Comparison of ENCODE assay signal across 29 cellular contexts in genomic region chr5:88256037-88256436, GRCh38. TPM values are rescaled to one million over a fixed set of nuclear protein-coding genes. Genes with fewer than 3 reads are reported as not detected.
DNase-seq lines count a peak whose midpoint lies in the region; ATAC-seq, FAIRE-seq and TF ChIP-seq lines count a peak whose summit lies in the region.
"Had no signal": no experiment of that assay in that cellular context is flagged by ENCODE, and none has a peak within 500 bp of the region (broad histone marks: within the 10 kb centered on the region; RNA-seq: fewer than 3 reads in every experiment).

No MANE protein-coding gene starts in this region.

- H3K36me3 ChIP-seq in HUES48 (ENCODE audit: control insufficient read depth, insufficient read depth, low read length) (no peaks in the 10 kb centered on the region), pancreas (no peaks in the 10 kb centered on the region), Caco-2 (ENCODE audit: control insufficient read depth, insufficient read depth, low read length) (no peaks in the 10 kb centered on the region)

- H3K27me3 Mint-ChIP-seq in WTC11 (ENCODE audit: low read depth) (no peaks in the 10 kb centered on the region), Caco-2 (ENCODE audit: insufficient read depth, unreplicated experiment) (no peaks in the 10 kb centered on the region)
- H3K27me3 Mint-ChIP-seq in activated naive CD8-positive, alpha-beta T cell treated with anti-CD3 and anti-CD28 coated beads for 36 hours: no peaks in the 10 kb centered on the region
- H3K27me3 Mint-ChIP-seq: CD4-positive, alpha-beta T cell; IgD-negative memory B cell had no signal

- peak overlapping the region; percentile 48 for H3K4me3 Mint-ChIP-seq in WTC11
- H3K4me3 Mint-ChIP-seq in Caco-2 (ENCODE audit: unreplicated experiment): no peak overlapping the region
- H3K4me3 Mint-ChIP-seq in activated naive CD8-positive, alpha-beta T cell treated with anti-CD3 and anti-CD28 coated beads for 36 hours: no peak overlapping the region
- H3K4me3 Mint-ChIP-seq: CD4-positive, alpha-beta T cell; IgD-negative memory B cell had no signal

- no TSS peak for BruUV-seq in Caco-2 (replicated peaks; lab: Mats Ljungman, UMichigan)

- H3K9ac ChIP-seq in HUES48 (ENCODE audit: low read depth, low read length): peak overlapping the region; percentile 46; the same call in 1 of the 2 replicates
- H3K9ac ChIP-seq: BLaER1 treated with 17β-estradiol and CSF1 and Interleukin-3, amounts not matched to agents 10 nM and 100 nM; KMS-11 had no signal

- H3K4me1 ChIP-seq in HUES48 (ENCODE audit: control insufficient read depth, insufficient read depth, low read length): peaks cover 71% of the 10 kb centered on the region
- H3K4me1 ChIP-seq in pancreas: peaks cover 4% of the 10 kb centered on the region in 3 donors
- H3K4me1 ChIP-seq in Caco-2: peaks cover 30% of the 10 kb centered on the region
- H3K4me1 ChIP-seq: A549 had no signal

- DNase-seq in WTC11 (ENCODE audit: low spot score) (no peak), pancreas (no peak), Caco-2 (no peak)
- no peak for DNase-seq in activated naive CD8-positive, alpha-beta T cell treated with anti-CD3 and anti-CD28 coated beads for 36 hours
- DNase-seq: AML-193; CD4-positive, alpha-beta T cell; COR-L47; DMS 273 treated with DMSO at 0.1 percent for 48 hours; DMS79 treated with DMSO at 0.1 percent for 48 hours; GF-D8; NCI-H1048; NCI-H1417; NCI-H1694; NCI-H2029 treated with DMSO at 0.1 percent for 48 hours; NCI-H2227 treated with DMSO at 0.1 percent for 48 hours; NCI-H526 treated with DMSO at 0.1 percent for 48 hours; PC-9; SJCRH30 had no signal

- intact Hi-C loops in pancreas (cut with DNase I): no loop called here
- intact Hi-C loops in Caco-2 (cut with micrococcal nuclease; ENCODE audit: unreplicated experiment): no loop called here

- H3K4me3 ChIP-seq in HUES48 (ENCODE audit: low read depth, low read length) (peak overlapping the region; percentile 31), pancreas (no peak overlapping the region), Caco-2 (ENCODE audit: low read depth, low read length) (no peak overlapping the region)
- H3K4me3 ChIP-seq: A549; BLaER1 treated with 17β-estradiol and CSF1 and Interleukin-3, amounts not matched to agents 10 nM and 100 nM; PC-9; SJCRH30 had no signal

- H3K4me1 Mint-ChIP-seq in WTC11 (peaks cover 74% of the 10 kb centered on the region), Caco-2 (ENCODE audit: low read depth, unreplicated experiment) (peaks cover 15% of the 10 kb centered on the region)
- H3K4me1 Mint-ChIP-seq in activated naive CD8-positive, alpha-beta T cell treated with anti-CD3 and anti-CD28 coated beads for 36 hours: peaks cover 31% of the 10 kb centered on the region

- peak overlapping the region; percentile 99 for H3K27ac Mint-ChIP-seq in WTC11
- H3K27ac Mint-ChIP-seq in Caco-2 (ENCODE audit: unreplicated experiment): no peak overlapping the region
- H3K27ac Mint-ChIP-seq in activated naive CD8-positive, alpha-beta T cell treated with anti-CD3 and anti-CD28 coated beads for 36 hours: no peak overlapping the region
- H3K27ac Mint-ChIP-seq: CD4-positive, alpha-beta T cell; IgD-negative memory B cell had no signal

- H3K27me3 ChIP-seq in HUES48 (ENCODE audit: control insufficient read depth, insufficient read depth, low read length) (no peaks in the 10 kb centered on the region), pancreas (no peaks in the 10 kb centered on the region), Caco-2 (replicated peaks; ENCODE audit: control insufficient read depth, insufficient read depth, low read length) (no peaks in the 10 kb centered on the region)
- H3K27me3 ChIP-seq: BLaER1 treated with 17β-estradiol and CSF1 and Interleukin-3, amounts not matched to agents 10 nM and 100 nM; SJCRH30 had no signal

- no peak for ATAC-seq in WTC11
- ATAC-seq in pancreas: no peak
- ATAC-seq in HG03460 (IDR thresholded peaks at IDR 0.05; ENCODE audit: unreplicated experiment): no peak
- ATAC-seq: A549, Right ventricle myocardium inferior, SK-N-SH treated with all-trans-retinoic acid at 6 μM for 48 hours had no signal

- no peak for TF ChIP-seq CTCF in WTC11 (IDR thresholded peaks at IDR 0.05)
- no peak for TF ChIP-seq CTCF in pancreas (IDR thresholded peaks at IDR 0.05)
- no peak for TF ChIP-seq CTCF in Caco-2 (IDR thresholded peaks at IDR 0.05; ENCODE audit: insufficient read depth in 1 of 2, low read depth in 1 of 2, low read length in 1 of 2, severe bottlenecking in 1 of 2, unreplicated experiment in 1 of 2)

- H3K9me3 ChIP-seq in HUES48 (ENCODE audit: control insufficient read depth, insufficient read depth, low read length) (no peaks in the 10 kb centered on the region), pancreas (no peaks in the 10 kb centered on the region), Caco-2 (no peaks in the 10 kb centered on the region)
- H3K9me3 ChIP-seq: A549, SJCRH30 had no signal

- H3K27ac ChIP-seq in HUES48 (ENCODE audit: low read depth, low read length) (peak overlapping the region; percentile 93), pancreas (no peak overlapping the region)
- H3K27ac ChIP-seq: A549; BLaER1 treated with 17β-estradiol and CSF1 and Interleukin-3, amounts not matched to agents 10 nM and 100 nM; KMS-11; PC-9; SJCRH30 had no signal

- FAIRE-seq in A204.1 (lab: Jason Lieb, UNC): peak; percentile 14
- peak; percentile 43 for FAIRE-seq in pancreas (lab: Jason Lieb, UNC)
- FAIRE-seq: A549, H54, HTR-8/SVneo had no signal

- H3K9me3 Mint-ChIP-seq in WTC11 (no peaks in the 10 kb centered on the region), Caco-2 (ENCODE audit: unreplicated experiment) (no peaks in the 10 kb centered on the region)
- H3K9me3 Mint-ChIP-seq in activated naive CD8-positive, alpha-beta T cell treated with anti-CD3 and anti-CD28 coated beads for 36 hours: no peaks in the 10 kb centered on the region
- H3K9me3 Mint-ChIP-seq: CD4-positive, alpha-beta T cell; IgD-negative memory B cell had no signal

- CTCF ChIA-PET in WTC11 (lab: Charles Lee) (no interaction called here), Caco-2 (lab: Charles Lee) (no interaction called here)

- POLR2A ChIA-PET in WTC11 (lab: Charles Lee) (no interaction called here), Caco-2 (lab: Charles Lee) (no interaction called here)

- H3K36me3 Mint-ChIP-seq in WTC11: peaks cover 3% of the 10 kb centered on the region; the same call in 1 of the 2 replicates
- H3K36me3 Mint-ChIP-seq in Caco-2 (ENCODE audit: insufficient read depth, unreplicated experiment): no peaks in the 10 kb centered on the region
- peaks cover 40% of the 10 kb centered on the region for H3K36me3 Mint-ChIP-seq in activated naive CD8-positive, alpha-beta T cell treated with anti-CD3 and anti-CD28 coated beads for 36 hours

TF ChIP-seq in WTC11, 78 proteins besides CTCF, POLR2A, EP300 and RAD21 (continues in another document):
- TF ChIP-seq OVOL2 (CRISPR knock-in tag; IDR thresholded peaks at IDR 0.05; ENCODE audit: borderline replicate concordance) (no peak), TP53 (CRISPR knock-in tag; IDR thresholded peaks at IDR 0.05) (no peak), PREB (CRISPR knock-in tag; IDR thresholded peaks at IDR 0.05; ENCODE audit: borderline replicate concordance) (no peak), AR (CRISPR knock-in tag; IDR thresholded peaks at IDR 0.05) (no peak), JAZF1 (CRISPR knock-in tag; IDR thresholded peaks at IDR 0.05) (no peak)

RNA-seq across cellular contexts. Expression of gene TMEM161B, which starts 12.6 kb away (rescaled TPM):
- 14.1 to 17.0 TPM (median 15.5 TPM) in 3 replicates for total RNA-seq in WTC11 (2021)
- 10 to 100 TPM in 1 of 6 donors, 1 to 10 TPM in 5; 5.5 to 10.9 (median 7.2) TPM for total RNA-seq in pancreas
- polyA plus RNA-seq in pancreas: 1 to 10 TPM; 2.5 to 7.3 TPM
- 22.1 and 27.0 TPM in 2 replicates for total RNA-seq in Caco-2 (2022)
- 10 to 100 TPM; 21.0 to 22.0 TPM for total RNA-seq in activated naive CD8-positive, alpha-beta T cell treated with anti-CD3 and anti-CD28 coated beads for 36 hours
